In the genomic region with DNA sequence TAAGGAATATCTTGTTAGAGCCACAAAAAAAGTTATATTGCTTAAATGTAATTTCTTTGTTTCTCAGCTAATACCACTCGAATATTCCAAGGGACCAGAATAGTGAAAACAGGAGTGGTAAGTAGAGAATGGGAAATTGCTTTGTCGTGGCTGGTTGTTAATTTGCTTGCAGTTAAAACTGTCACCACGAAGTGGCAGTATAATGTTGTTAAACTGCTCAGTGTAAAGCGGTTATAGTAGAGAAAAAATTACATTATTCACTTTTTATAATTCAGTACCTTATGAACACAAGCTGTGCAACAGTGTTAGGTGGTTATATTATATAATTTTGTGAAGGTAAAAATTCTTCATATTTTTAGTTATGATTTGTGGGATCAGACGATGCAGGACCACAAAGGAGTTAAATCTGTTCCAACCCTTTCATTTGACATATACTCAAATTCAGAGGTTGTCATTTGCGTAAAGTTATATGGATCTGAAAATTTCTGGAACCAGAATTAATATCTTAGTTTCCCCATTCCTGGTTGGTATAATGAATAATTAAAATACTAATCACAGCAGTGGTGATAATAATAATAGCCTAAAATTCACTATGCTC, we compare ENCODE assay signal across 9 cellular contexts.
DNase-seq lines count a peak whose midpoint lies in the region; ATAC-seq, FAIRE-seq and TF ChIP-seq lines count a peak whose summit lies in the region.
"Had no signal": no experiment of that assay in that cellular context is flagged by ENCODE, and none has a peak within 500 bp of the region (broad histone marks: within the 10 kb centered on the region; RNA-seq: fewer than 3 reads in every experiment).

No MANE protein-coding gene starts in this region.

- H3K36me3 Mint-ChIP-seq in Calu3 (ENCODE audit: insufficient read depth, unreplicated experiment) = no peaks in the 10 kb centered on the region
- H3K36me3 Mint-ChIP-seq: naive B cell had no signal

- H3K4me1 ChIP-seq in RWPE2 (ENCODE audit: insufficient read depth, poor library complexity, severe bottlenecking) (no peaks in the 10 kb centered on the region), small intestine (ENCODE audit: control insufficient read depth in 2 of 2, insufficient read depth in 1 of 2, low read depth in 1 of 2, low read length in 1 of 2) (no peaks in the 10 kb centered on the region)

- no peak overlapping the region for H3K27ac Mint-ChIP-seq in Calu3 (ENCODE audit: unreplicated experiment)
- H3K27ac Mint-ChIP-seq: naive B cell had no signal

- TF ChIP-seq CTCF in Calu3 (IDR thresholded peaks at IDR 0.05; ENCODE audit: unreplicated experiment) (peak; percentile 24), RWPE2 (IDR thresholded peaks at IDR 0.05; ENCODE audit: poor library complexity, severe bottlenecking) (peak; percentile 75), fibroblast of villous mesenchyme (IDR thresholded peaks at IDR 0.05; ENCODE audit: insufficient read depth, low read depth, low read length) (peak; percentile 59)

- no peaks in the 10 kb centered on the region for H3K36me3 ChIP-seq in RWPE2 (ENCODE audit: low read depth)
- no peaks in the 10 kb centered on the region for H3K36me3 ChIP-seq in small intestine (ENCODE audit: control insufficient read depth in 2 of 2, insufficient read depth in 2 of 2, low read length in 2 of 2)

- H3K4me1 Mint-ChIP-seq in Calu3 (ENCODE audit: low read depth, unreplicated experiment) = no peaks in the 10 kb centered on the region
- H3K4me1 Mint-ChIP-seq: naive B cell had no signal

- CTCF ChIA-PET in Calu3 (lab: Charles Lee) = no interaction called here

- peak; percentile 18 for DNase-seq in Calu3
- no peak for DNase-seq in RWPE2 (ENCODE audit: low spot score)
- DNase-seq in fibroblast of villous mesenchyme (ENCODE audit: low read depth) = peak; percentile 39
- DNase-seq in small intestine = peak; percentile 32
- DNase-seq in NCI-H1930 (lab: John Stamatoyannopoulos, UW) = no peak
- no peak for DNase-seq in NK-92 treated with Interleukin-12 subunit alpha and Interleukin-12 subunit beta, amount 100 ng/mL, for 24 hours (lab: John Stamatoyannopoulos, UW)
- DNase-seq: naive B cell had no signal

- intact Hi-C loops in Calu3 (cut with micrococcal nuclease; ENCODE audit: unreplicated experiment) = loop anchor here (1.0 to 2.0 kb wide), 2 partner anchors 131 to 359 kb away; no protein-coding TSS in a partner anchor

- no peaks in the 10 kb centered on the region for H3K27me3 Mint-ChIP-seq in Calu3 (ENCODE audit: unreplicated experiment)

- H3K9me3 ChIP-seq in RWPE2 (ENCODE audit: severe bottlenecking) (no peaks in the 10 kb centered on the region), small intestine (ENCODE audit: control insufficient read depth, low read depth) (no peaks in the 10 kb centered on the region)

- no TSS peak for BruUV-seq in Calu3 (replicated peaks; lab: Mats Ljungman, UMichigan)

- H3K4me3 ChIP-seq in RWPE2 (ENCODE audit: severe bottlenecking) (no peak overlapping the region), fibroblast of villous mesenchyme (ENCODE audit: low read depth, low read length) (no peak overlapping the region), small intestine (ENCODE audit: low read depth in 1 of 2, low read length in 2 of 2) (no peak overlapping the region)

- H3K9me3 Mint-ChIP-seq in Calu3 (ENCODE audit: low read depth, unreplicated experiment) = no peaks in the 10 kb centered on the region

- no peak overlapping the region for H3K4me3 Mint-ChIP-seq in Calu3 (ENCODE audit: low read depth, unreplicated experiment)
- H3K4me3 Mint-ChIP-seq: naive B cell had no signal

- FAIRE-seq in small intestine (lab: Jason Lieb, UNC) = no peak

- H3K27ac ChIP-seq in RWPE2 (ENCODE audit: poor library complexity, severe bottlenecking) (no peak overlapping the region), small intestine (ENCODE audit: low read depth in 1 of 2, low read length in 1 of 2) (no peak overlapping the region)

- WGBS in small intestine, 3 donors = 46 to 48% (median 46%) methylated on average over 6 of the region's 6 CpGs

- H3K27me3 ChIP-seq in RWPE2 (ENCODE audit: insufficient read depth, poor library complexity, severe bottlenecking) = no peaks in the 10 kb centered on the region
- no peaks in the 10 kb centered on the region for H3K27me3 ChIP-seq in small intestine (ENCODE audit: control insufficient read depth in 2 of 2, insufficient read depth in 2 of 2, low read length in 2 of 2)

- peak; percentile 50 for ATAC-seq in HG03521 (IDR thresholded peaks at IDR 0.05; ENCODE audit: unreplicated experiment)
- ATAC-seq in RWPE2 (ENCODE audit: low read depth) = peak; percentile 46; the same call in 1 of the 3 replicates
- no peak for ATAC-seq in GM21526 (IDR thresholded peaks at IDR 0.05; ENCODE audit: low FRiP score, unreplicated experiment)

Comparison
In these comparisons a context has a peak if more than half of its experiments do, and no peak if none do; other contexts are left out.
1. DNase-seq: peak in Calu3 (single experiment), fibroblast of villous mesenchyme (single experiment) and small intestine (single experiment); none in RWPE2 (single experiment), NCI-H1930 (0 of 2) and NK-92 treated with Interleukin-12 subunit alpha and Interleukin-12 subunit beta, amount 100 ng/mL, for 24 hours (single experiment).
2. CTCF ChIP-seq: peak in every context shown above with its lines; median percentile 75 in RWPE2; 59 in fibroblast of villous mesenchyme; 24 in Calu3.